Comparison of ENCODE assay signal across 8 cellular contexts in genomic region chr6:142913511-142914047, GRCh38. TPM values are rescaled to one million over a fixed set of nuclear protein-coding genes. Genes with fewer than 3 reads are reported as not detected.
DNase-seq lines count a peak whose midpoint lies in the region; ATAC-seq and TF ChIP-seq lines count a peak whose summit lies in the region.

No MANE protein-coding gene starts in this region.

- H3K4me1 Mint-ChIP-seq in stimulated activated memory B cell treated with anti-CD40 and anti-IgM and Interleukin-4, amounts not matched to agents 10 μg/mL and 1 μg/mL and 100 μg/mL, for 72 hours = peaks cover 48% of the 10 kb centered on the region

- H3K9me3 ChIP-seq in ascending aorta (no peaks in the 10 kb centered on the region), tibial artery (no peaks in the 10 kb centered on the region)

- H3K4me1 ChIP-seq in ascending aorta (no peaks in the 10 kb centered on the region), tibial artery (no peaks in the 10 kb centered on the region)

- H3K27ac ChIP-seq in ascending aorta (no peak overlapping the region), tibial artery (no peak overlapping the region)

- H3K9me3 Mint-ChIP-seq in stimulated activated memory B cell treated with anti-CD40 and anti-IgM and Interleukin-4, amounts not matched to agents 10 μg/mL and 1 μg/mL and 100 μg/mL, for 72 hours = no peaks in the 10 kb centered on the region

- H3K36me3 ChIP-seq in ascending aorta = no peaks in the 10 kb centered on the region
- H3K36me3 ChIP-seq in tibial artery = no peaks in the 10 kb centered on the region

- no peak overlapping the region for H3K4me3 ChIP-seq in ascending aorta
- H3K4me3 ChIP-seq in tibial artery = no peak overlapping the region

- TF ChIP-seq CTCF in ascending aorta (IDR thresholded peaks at IDR 0.05) (no peak), omental fat pad (IDR thresholded peaks at IDR 0.05) (no peak), tibial artery (IDR thresholded peaks at IDR 0.05) (no peak)

- H3K4me3 Mint-ChIP-seq in stimulated activated memory B cell treated with anti-CD40 and anti-IgM and Interleukin-4, amounts not matched to agents 10 μg/mL and 1 μg/mL and 100 μg/mL, for 72 hours = peak overlapping the region; percentile 74

- peaks cover 5% of the 10 kb centered on the region for H3K36me3 Mint-ChIP-seq in stimulated activated memory B cell treated with anti-CD40 and anti-IgM and Interleukin-4, amounts not matched to agents 10 μg/mL and 1 μg/mL and 100 μg/mL, for 72 hours

- H3K27me3 ChIP-seq in ascending aorta = no peaks in the 10 kb centered on the region
- H3K27me3 ChIP-seq in tibial artery = no peaks in the 10 kb centered on the region

- H3K27ac Mint-ChIP-seq in stimulated activated memory B cell treated with anti-CD40 and anti-IgM and Interleukin-4, amounts not matched to agents 10 μg/mL and 1 μg/mL and 100 μg/mL, for 72 hours = peak overlapping the region; percentile 94

- intact Hi-C loops in ascending aorta (cut with DNase I) = no loop called here
- intact Hi-C loops in tibial artery (cut with DNase I; ENCODE audit: low total_unique reads) = no loop called here

- ATAC-seq in GM18511 (IDR thresholded peaks at IDR 0.05; ENCODE audit: unreplicated experiment) = peak; percentile 95
- peak; percentile 93 for ATAC-seq in HG02852 (IDR thresholded peaks at IDR 0.05; ENCODE audit: unreplicated experiment)
- ATAC-seq in stimulated activated memory B cell treated with anti-CD40 and anti-IgM and Interleukin-4, amounts not matched to agents 10 μg/mL and 1 μg/mL and 100 μg/mL, for 72 hours = peak; percentile 99
- no peak for ATAC-seq in omental fat pad (ENCODE audit: low FRiP score)

- H3K27me3 Mint-ChIP-seq in stimulated activated memory B cell treated with anti-CD40 and anti-IgM and Interleukin-4, amounts not matched to agents 10 μg/mL and 1 μg/mL and 100 μg/mL, for 72 hours = no peaks in the 10 kb centered on the region

- DNase-seq in SKM-1 treated with dmso at 0.1 percent for 144 hours (lab: John Stamatoyannopoulos, UW; ENCODE audit: unreplicated experiment) (peak; percentile 39), ascending aorta (ENCODE audit: low spot score in 2 of 2) (peak; percentile 26 to 68), omental fat pad (ENCODE audit: low spot score) (no peak), tibial artery (no peak), kidney glomerular epithelial cell (lab: John Stamatoyannopoulos, UW) (no peak)

RNA-seq across cellular contexts. Expression of gene HIVEP2, which starts 31.4 kb away (rescaled TPM):
- 14.5 TPM for total RNA-seq in ascending aorta
- 10 to 100 TPM; 14.9 to 47.3 (median 26.9) TPM for total RNA-seq in omental fat pad

Comparison
In these comparisons a context has a peak if more than half of its experiments do, and no peak if none do; other contexts are left out.
1. DNase-seq: peak in SKM-1 treated with dmso at 0.1 percent for 144 hours (single experiment) and ascending aorta (2 of 2); none in omental fat pad (single experiment), tibial artery (0 of 2) and kidney glomerular epithelial cell (single experiment).